13 cellular contexts compared by ENCODE assay signal in genomic region chr19:13052447-13053232, GRCh38. TPM values are rescaled to one million over a fixed set of nuclear protein-coding genes. Genes with fewer than 3 reads are reported as not detected.
DNase-seq lines count a peak whose midpoint lies in the region; ATAC-seq and TF ChIP-seq lines count a peak whose summit lies in the region.
"Had no signal": no experiment of that assay in that cellular context is flagged by ENCODE, and none has a peak within 500 bp of the region (broad histone marks: within the 10 kb centered on the region; RNA-seq: fewer than 3 reads in every experiment).

No MANE protein-coding gene starts in this region.

- H3K79me2 ChIP-seq in osteoblast (ENCODE audit: insufficient read depth, low read length): peaks cover 88% of the 10 kb centered on the region

- H3K27me3 ChIP-seq in heart left ventricle (no peaks in the 10 kb centered on the region), osteoblast (ENCODE audit: insufficient read depth, low read length) (no peaks in the 10 kb centered on the region)

- H3K4me1 ChIP-seq in heart left ventricle (peaks cover 29 to 94% (median 83%) of the 10 kb centered on the region in 12 donors), osteoblast (ENCODE audit: insufficient read depth, low read length) (peaks cover 78% of the 10 kb centered on the region), urinary bladder (ENCODE audit: insufficient read depth) (peaks cover 1% of the 10 kb centered on the region), mucosa of descending colon (ENCODE audit: low read depth) (peaks cover 51% of the 10 kb centered on the region)

- no peak for TF ChIP-seq POLR2A in heart left ventricle (IDR thresholded peaks at IDR 0.05)

- ATAC-seq in heart left ventricle (no peak), left ventricle myocardium superior (no peak), mucosa of descending colon (no peak)
- ATAC-seq: stimulated activated memory B cell treated with anti-CD40 and anti-IgM and Interleukin-4, amounts not matched to agents 10 μg/mL and 1 μg/mL and 100 μg/mL, for 72 hours had no signal

- H3K27ac ChIP-seq in heart left ventricle (peak overlapping the region; percentile 90 to 99 (median 97)), coronary artery (peak overlapping the region; percentile 99), osteoblast (ENCODE audit: low read depth, low read length) (peak overlapping the region; percentile 96), urinary bladder (ENCODE audit: low read depth) (peak overlapping the region; percentile 60)
- H3K27ac ChIP-seq: KMS-11 had no signal

- H3K4me3 ChIP-seq in heart left ventricle: no peak overlapping the region
- peak overlapping the region; percentile 1 for H3K4me3 ChIP-seq in coronary artery
- H3K4me3 ChIP-seq in osteoblast (ENCODE audit: insufficient read depth, low read length): no peak overlapping the region
- no peak overlapping the region for H3K4me3 ChIP-seq in urinary bladder (ENCODE audit: low read depth, low read length)
- H3K4me3 ChIP-seq in mucosa of descending colon: no peak overlapping the region

- peaks cover 26% of the 10 kb centered on the region for H4K20me1 ChIP-seq in osteoblast (ENCODE audit: insufficient read depth, low read length)

- TF ChIP-seq CTCF in heart left ventricle (IDR thresholded peaks at IDR 0.05) (no peak), coronary artery (IDR thresholded peaks at IDR 0.05) (no peak), osteoblast (IDR thresholded peaks at IDR 0.05; ENCODE audit: extremely low read depth, low read depth, low read length) (no peak), mucosa of descending colon (IDR thresholded peaks at IDR 0.05) (no peak)

- H3K9me3 ChIP-seq in heart left ventricle (no peaks in the 10 kb centered on the region), osteoblast (ENCODE audit: low read depth, low read length) (no peaks in the 10 kb centered on the region), mucosa of descending colon (no peaks in the 10 kb centered on the region)

- no peaks in the 10 kb centered on the region for H3K36me3 ChIP-seq in heart left ventricle
- peaks cover 9% of the 10 kb centered on the region for H3K36me3 ChIP-seq in osteoblast (ENCODE audit: insufficient read depth, low read length)
- H3K36me3 ChIP-seq in urinary bladder (ENCODE audit: insufficient read depth): no peaks in the 10 kb centered on the region
- H3K36me3 ChIP-seq in mucosa of descending colon (ENCODE audit: low read depth): no peaks in the 10 kb centered on the region

- H2AFZ ChIP-seq in osteoblast (ENCODE audit: low read length): no peak overlapping the region

- 36 to 54% (median 48%) methylated on average over 6 to 12 of the region's 12 CpGs for WGBS in heart left ventricle, 4 donors
- WGBS in urinary bladder: 44% methylated on average over 12 of the region's 12 CpGs

- intact Hi-C loops in heart left ventricle (cut with DNase I) (loop anchor here in 1 of 10 donors (2.0 kb wide), 1 partner anchor 16 kb away; no protein-coding TSS in a partner anchor), left ventricle myocardium superior (cut with micrococcal nuclease) (no loop called here), mucosa of descending colon (cut with DNase I, micrococcal nuclease) (no loop called here)

- peak overlapping the region; percentile 19 for H3K4me2 ChIP-seq in osteoblast (ENCODE audit: insufficient read depth, low read length)

- DNase-seq in heart left ventricle (no peak), left ventricle myocardium superior (no peak), coronary artery (ENCODE audit: low spot score) (no peak), osteoblast (ENCODE audit: insufficient read length, low spot score, missing footprints) (peak; percentile 79), DMS79 treated with DMSO at 0.1 percent for 48 hours (lab: John Stamatoyannopoulos, UW) (no peak), mucosa of descending colon (no peak)
- no peak for DNase-seq in activated CD4-positive, alpha-beta T cell treated with anti-CD3 and anti-CD28 coated beads for 1 hour
- DNase-seq: activated T-cell treated with anti-CD3 and anti-CD28 coated beads, Interleukin-2, amount 50 U/mL, for 1 hour; OCI-M1; stimulated activated CD4-positive, alpha-beta T cell treated with anti-CD3 and anti-CD28 coated beads, Interleukin-1b, Interleukin-23, amount 100 ng/mL, for 48 hours had no signal

RNA-seq across cellular contexts. Expression of gene LYL1, which starts 50.0 kb away (rescaled TPM):
- total RNA-seq in heart left ventricle (10 to 100 TPM in 3 of 9 donors, 1 to 10 TPM in 6; 5.2 to 19.1 (median 8.3) TPM), left ventricle myocardium superior (8.8 TPM), osteoblast (0.29 and 0.36 TPM in 2 replicates), urinary bladder (4.8 TPM), mucosa of descending colon (1 to 10 TPM; 1.7 to 7.6 (median 4.7) TPM)
- polyA plus RNA-seq in heart left ventricle (1 to 10 TPM; 7.7 to 8.4 TPM), urinary bladder (15.7 TPM)

RNA-seq across cellular contexts. Expression of gene NFIX, which starts 57.4 kb away (rescaled TPM):
- total RNA-seq in heart left ventricle: 100 to 1,000 TPM in 8 of 9 donors, 10 to 100 TPM in 1; 81.4 to 147 (median 122) TPM
- 10 to 100 TPM; 42.1 to 55.2 TPM for polyA plus RNA-seq in heart left ventricle
- 171 TPM for total RNA-seq in left ventricle myocardium superior
- total RNA-seq in osteoblast: 114 and 122 TPM in 2 replicates
- total RNA-seq in urinary bladder: 83.5 TPM
- polyA plus RNA-seq in urinary bladder: 88.6 TPM
- total RNA-seq in mucosa of descending colon: 100 to 1,000 TPM in 1 of 3 donors, 10 to 100 TPM in 2; 59.4 to 238 (median 64.6) TPM
